In genomic region chr7:18293759-18294158, GRCh38 we compare ENCODE assay signal across 33 cellular contexts.
"Had no signal": no experiment of that assay in that cellular context is flagged by ENCODE, and none has a peak within 500 bp of the region (broad histone marks: within the 10 kb centered on the region; RNA-seq: fewer than 3 reads in every experiment).

No MANE protein-coding gene starts in this region.

- H3K4me3 ChIP-seq: MG63, SK-N-MC had no signal

- H3K27me3 ChIP-seq: MG63 had no signal

- H3K9me3 ChIP-seq: MG63 had no signal

- FAIRE-seq: astrocyte, TTC549 had no signal

- DNase-seq: activated CD4-positive, alpha-beta memory T cell treated with anti-CD3 and anti-CD28 coated beads, Interleukin-2, amount 10 ng/mL, durations not matched to agents 7 days and 5 days; activated CD4-positive, alpha-beta T cell treated with anti-CD3 and anti-CD28 coated beads for 36 hours; activated CD4-positive, alpha-beta T cell treated with anti-CD3 and anti-CD28 coated beads, Interleukin-2, amount 50 U/mL, for 1 hour; activated gamma-delta T cell; activated naive CD4-positive, alpha-beta T cell treated with anti-CD3 and anti-CD28 coated beads for 36 hours; activated T-cell treated with anti-CD3 and anti-CD28 coated beads for 4 hours; activated T-cell treated with anti-CD3 and anti-CD28 coated beads, Interleukin-2, amount 50 U/mL, for 48 hours; amygdala; KG1; MG63; NCI-H1092 treated with DMSO at 0.1 percent for 48 hours; NCI-H1417 treated with DMSO at 0.1 percent for 48 hours; NCI-H1694; NCI-H2029; NCI-H2107; NCI-H2171 treated with DMSO at 0.1 percent for 48 hours; NCI-H226; NCI-H510A; NCI-H526 treated with DMSO at 0.1 percent for 48 hours; NCI-H82; OCI-M1; RPMI8226; T-cell; T-helper 2 cell; T1000 had no signal

- ATAC-seq: activated CD4-positive, alpha-beta T cell treated with anti-CD3 and anti-CD28 coated beads for 36 hours; activated T-helper 17 cell treated with anti-CD3 and anti-CD28 coated beads, Interleukin-2, amount 50 U/mL, for 72 hours; Panc1; Right ventricle myocardium inferior; T-cell had no signal

- H3K36me3 Mint-ChIP-seq: activated naive CD8-positive, alpha-beta T cell; brain; T-cell had no signal

- H3K27me3 Mint-ChIP-seq: activated CD4-positive, alpha-beta memory T cell treated with anti-CD3 and anti-CD28 coated beads, Interleukin-2, amount 10 ng/mL, durations not matched to agents 7 days and 5 days had no signal

- H3K27ac ChIP-seq: SK-N-MC had no signal

- H3K4me3 Mint-ChIP-seq: activated CD4-positive, alpha-beta memory T cell treated with anti-CD3 and anti-CD28 coated beads, Interleukin-2, amount 10 ng/mL, durations not matched to agents 7 days and 5 days; activated CD4-positive, alpha-beta T cell treated with anti-CD3 and anti-CD28 coated beads for 36 hours; activated naive CD4-positive, alpha-beta T cell treated with anti-CD3 and anti-CD28 coated beads for 36 hours; activated naive CD8-positive, alpha-beta T cell; activated T-helper 17 cell treated with anti-CD3 and anti-CD28 coated beads, Interleukin-2, amount 50 U/mL, for 72 hours; T-cell had no signal

- H3K9me3 Mint-ChIP-seq: activated CD4-positive, alpha-beta memory T cell treated with anti-CD3 and anti-CD28 coated beads, Interleukin-2, amount 10 ng/mL, durations not matched to agents 7 days and 5 days; activated naive CD4-positive, alpha-beta T cell treated with anti-CD3 and anti-CD28 coated beads for 36 hours; activated T-helper 17 cell treated with anti-CD3 and anti-CD28 coated beads, Interleukin-2, amount 50 U/mL, for 72 hours; brain; T-cell had no signal

- H3K36me3 ChIP-seq: MG63 had no signal

- H3K27ac Mint-ChIP-seq: activated CD4-positive, alpha-beta memory T cell treated with anti-CD3 and anti-CD28 coated beads, Interleukin-2, amount 10 ng/mL, durations not matched to agents 7 days and 5 days; activated CD4-positive, alpha-beta T cell treated with anti-CD3 and anti-CD28 coated beads for 36 hours; activated naive CD4-positive, alpha-beta T cell treated with anti-CD3 and anti-CD28 coated beads for 36 hours; activated naive CD8-positive, alpha-beta T cell; activated T-helper 17 cell treated with anti-CD3 and anti-CD28 coated beads, Interleukin-2, amount 50 U/mL, for 72 hours; brain; T-cell had no signal
